8 cellular contexts compared by ENCODE assay signal in the genomic region with DNA sequence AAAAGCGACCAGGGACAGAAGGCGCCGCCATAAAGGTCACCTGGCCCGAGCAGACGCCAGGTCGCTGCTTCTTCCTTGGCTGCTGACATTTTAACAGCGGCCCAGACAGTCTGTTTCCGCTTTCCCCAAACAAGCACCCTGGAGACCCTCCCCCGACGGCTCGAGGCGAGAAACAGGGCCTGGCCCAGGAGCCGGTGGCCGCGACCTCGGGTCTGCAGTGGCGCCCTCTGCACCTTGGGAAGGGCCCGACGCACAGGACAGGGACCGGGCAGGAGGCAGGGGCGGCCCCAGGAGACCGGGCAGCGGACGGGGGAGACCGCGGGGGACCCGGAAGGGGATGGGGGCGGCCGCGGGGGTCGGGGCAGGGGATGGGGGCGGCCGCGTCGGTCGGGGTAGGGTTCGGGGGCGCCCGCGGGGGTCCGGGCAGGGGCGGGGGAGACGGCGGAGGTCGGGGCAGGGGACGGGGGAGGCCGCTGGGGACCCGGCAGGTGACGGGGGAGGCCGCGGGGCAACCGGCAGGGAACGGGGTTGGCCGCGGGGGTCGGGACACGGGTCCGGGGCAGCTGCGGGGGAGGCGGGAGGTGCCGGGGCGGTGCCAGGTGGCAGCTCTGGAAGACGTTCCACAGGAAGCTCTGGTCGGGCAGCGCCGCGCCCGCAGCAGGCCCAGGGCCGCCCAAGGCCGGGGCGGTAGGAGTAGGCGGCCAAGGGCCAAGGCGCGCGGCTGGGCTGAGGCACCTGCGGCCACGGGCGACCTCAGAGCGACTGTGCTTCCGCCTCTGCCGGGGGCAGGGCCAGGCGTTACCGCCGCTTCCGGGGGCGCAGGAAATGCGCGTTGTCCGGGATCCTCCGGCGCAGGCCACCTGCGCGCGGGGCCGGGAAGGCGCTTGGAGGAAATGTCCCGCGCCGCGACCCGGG.
DNase-seq lines count a peak whose midpoint lies in the region; ATAC-seq and TF ChIP-seq lines count a peak whose summit lies in the region.
"Not testable (repeated sequence)": the region's sequence is repeated elsewhere in the genome, so short reads cannot be mapped to it uniquely, and the experiment has no call there.

No MANE protein-coding gene starts in this region.

- peak in 2 of 3 donors; percentile 31 to 58 for DNase-seq in CD4-positive, CD25-positive, alpha-beta regulatory T cell
- DNase-seq in MM.1S; lung (ENCODE audit: low spot score): not testable (repeated sequence)
- peak; percentile 31 for DNase-seq in activated CD8-positive, alpha-beta memory T cell treated with anti-CD3 and anti-CD28 coated beads, Interleukin-2, amount 50 U/mL, for 4 hours
- peak in 2 of 3 experiments; percentile 24 to 34 for DNase-seq in effector memory CD8-positive, alpha-beta T cell
- peak; percentile 11 to 37 for DNase-seq in stimulated activated CD4-positive, alpha-beta T cell treated with anti-CD3 and anti-CD28 coated beads, Interleukin-1b, Interleukin-23, amount 100 ng/mL, for 4 hours (ENCODE audit: low read depth in 2 of 2)

- ATAC-seq in CD4-positive, CD25-positive, alpha-beta regulatory T cell (ENCODE audit: low read depth in 2 of 2) = peak; percentile 93
- peak; percentile 71 for ATAC-seq in GM19438 (IDR thresholded peaks at IDR 0.05; ENCODE audit: low read depth, unreplicated experiment)
- ATAC-seq in HG02943 (IDR thresholded peaks at IDR 0.05; ENCODE audit: low read depth, unreplicated experiment) = peak; percentile 69
- ATAC-seq in effector memory CD8-positive, alpha-beta T cell (replicated peaks) = peak; percentile 95
- peak; percentile 99 for ATAC-seq in lung (ENCODE audit: insufficient read depth, low FRiP score)

- not testable (repeated sequence) for H3K27me3 Mint-ChIP-seq in CD4-positive, CD25-positive, alpha-beta regulatory T cell; effector memory CD8-positive, alpha-beta T cell

- not testable (repeated sequence) for H4K20me1 ChIP-seq in MM.1S (ENCODE audit: insufficient read depth, low read length)

- not testable (repeated sequence) for H2AFZ ChIP-seq in MM.1S (ENCODE audit: low read length)

- not testable (repeated sequence) for H3K36me3 ChIP-seq in CD4-positive, CD25-positive, alpha-beta regulatory T cell (ENCODE audit: control insufficient read depth, insufficient read depth, low read length); MM.1S (replicated peaks; ENCODE audit: insufficient read depth, low read length); lung (ENCODE audit: control insufficient read depth in 2 of 2, insufficient read depth in 2 of 2, low read length in 2 of 2)

- H3K4me2 ChIP-seq in MM.1S (ENCODE audit: low read depth, low read length) = not testable (repeated sequence)

- not testable (repeated sequence) for H3K9ac ChIP-seq in MM.1S (ENCODE audit: low read length)

- not testable (repeated sequence) for H3K9me2 ChIP-seq in MM.1S (replicated peaks; ENCODE audit: insufficient read depth, low read length)

- H3K27me3 ChIP-seq in CD4-positive, CD25-positive, alpha-beta regulatory T cell (ENCODE audit: control insufficient read depth, insufficient read depth, low read length); MM.1S (replicated peaks; ENCODE audit: insufficient read depth, low read length); lung (ENCODE audit: control insufficient read depth, insufficient read depth): not testable (repeated sequence)

- H3K4me3 ChIP-seq in CD4-positive, CD25-positive, alpha-beta regulatory T cell (ENCODE audit: low read depth, low read length); lung: not testable (repeated sequence)
- H3K4me3 ChIP-seq in MM.1S (ENCODE audit: low read length) = peak overlapping the region; percentile 50; the same call in 1 of the 2 replicates

- H3K79me2 ChIP-seq in MM.1S (ENCODE audit: low read length) = not testable (repeated sequence)

- TF ChIP-seq CTCF in MM.1S (IDR thresholded peaks at IDR 0.05; ENCODE audit: low read length); lung (IDR thresholded peaks at IDR 0.05; ENCODE audit: control extremely low read depth, extremely low read depth): not testable (repeated sequence)

- not testable (repeated sequence) for H3K27ac ChIP-seq in CD4-positive, CD25-positive, alpha-beta regulatory T cell (ENCODE audit: insufficient read depth, low read length, poor library complexity, severe bottlenecking); MM.1S (ENCODE audit: low read length)
- H3K27ac ChIP-seq in lung (ENCODE audit: low read depth in 1 of 2, low read length in 1 of 2) = peak overlapping the region in 1 of 2 donors; percentile 80

- not testable (repeated sequence) for H3K27ac Mint-ChIP-seq in CD4-positive, CD25-positive, alpha-beta regulatory T cell; effector memory CD8-positive, alpha-beta T cell

- H3K4me3 Mint-ChIP-seq in CD4-positive, CD25-positive, alpha-beta regulatory T cell = peak overlapping the region in 1 of 4 donors; percentile 56
- peak overlapping the region in 1 of 2 donors; percentile 54 for H3K4me3 Mint-ChIP-seq in effector memory CD8-positive, alpha-beta T cell

- not testable (repeated sequence) for H3K9me3 Mint-ChIP-seq in CD4-positive, CD25-positive, alpha-beta regulatory T cell; effector memory CD8-positive, alpha-beta T cell

- H3F3A ChIP-seq in MM.1S (ENCODE audit: insufficient read depth, low read length) = not testable (repeated sequence)

- H3K4me1 ChIP-seq in CD4-positive, CD25-positive, alpha-beta regulatory T cell (ENCODE audit: control insufficient read depth, insufficient read depth, low read length, poor library complexity, severe bottlenecking); MM.1S (ENCODE audit: low read length); lung (ENCODE audit: control insufficient read depth in 2 of 2, insufficient read depth in 2 of 2, low read length in 2 of 2): not testable (repeated sequence)

- H3K9me3 ChIP-seq in CD4-positive, CD25-positive, alpha-beta regulatory T cell (ENCODE audit: control insufficient read depth in 2 of 2, low read length in 2 of 2); MM.1S (replicated peaks; ENCODE audit: insufficient read depth, low read length); lung (ENCODE audit: control insufficient read depth in 2 of 2, insufficient read depth in 1 of 2, low read length in 1 of 2): not testable (repeated sequence)

- 3 to 7% methylated on average over 8 to 18 of the region's 101 CpGs for WGBS in lung, 2 donors

- H3K36me3 Mint-ChIP-seq in CD4-positive, CD25-positive, alpha-beta regulatory T cell; effector memory CD8-positive, alpha-beta T cell (ENCODE audit: insufficient read depth): not testable (repeated sequence)

- H3K4me1 Mint-ChIP-seq in CD4-positive, CD25-positive, alpha-beta regulatory T cell = peaks cover 0 to 10% (median 0%) of the 10 kb centered on the region in 4 donors
- H3K4me1 Mint-ChIP-seq in effector memory CD8-positive, alpha-beta T cell (ENCODE audit: low read depth in 2 of 2) = not testable (repeated sequence)
